22 cellular contexts compared by ENCODE assay signal in genomic region chr14:69246331-69246730, GRCh38. TPM values are rescaled to one million over a fixed set of nuclear protein-coding genes. Genes with fewer than 3 reads are reported as not detected.
"Had no signal": no experiment of that assay in that cellular context is flagged by ENCODE, and none has a peak within 500 bp of the region (broad histone marks: within the 10 kb centered on the region; RNA-seq: fewer than 3 reads in every experiment).

No MANE protein-coding gene starts in this region.

- H3K4me3 Mint-ChIP-seq: activated CD4-positive, alpha-beta T cell treated with anti-CD3 and anti-CD28 coated beads, Interleukin-2, amount 10 ng/mL, durations not matched to agents 24 days and 14 days; activated CD8-positive, alpha-beta T cell treated with anti-CD3 and anti-CD28 coated beads, Interleukin-2, amount 10 ng/mL, durations not matched to agents 7 days and 5 days; activated naive CD4-positive, alpha-beta T cell treated with anti-CD3 and anti-CD28 coated beads for 36 hours; activated naive CD8-positive, alpha-beta T cell treated with anti-CD3 and anti-CD28 coated beads, Interleukin-2, amount 50 U/mL, for 24 hours; activated T-cell treated with anti-CD3 and anti-CD28 coated beads, Interleukin-2, amount 50 U/mL, for 24 hours; brain; natural killer cell treated with Interleukin-12 subunit alpha and Interleukin-12 subunit beta and Interleukin-15 and Interleukin-18, amount 100 ng/mL, for 72 hours; stimulated activated effector memory CD8-positive, alpha-beta T cell treated with anti-CD3 and anti-CD28 coated beads, Interleukin-12 subunit alpha, Interleukin-12 subunit beta, amount 100 ng/mL, for 72 hours had no signal

- H3K4me3 ChIP-seq: colonic mucosa, lung, sigmoid colon, stomach, upper lobe of right lung had no signal

- ATAC-seq: activated CD8-positive, alpha-beta T cell treated with anti-CD3 and anti-CD28 coated beads, Interleukin-2, amount 10 ng/mL, durations not matched to agents 7 days and 5 days; activated naive CD8-positive, alpha-beta T cell treated with anti-CD3 and anti-CD28 coated beads, Interleukin-2, amount 50 U/mL, for 24 hours; left lobe of liver; natural killer cell treated with Interleukin-12 subunit alpha and Interleukin-12 subunit beta and Interleukin-15 and Interleukin-18, amount 100 ng/mL, for 72 hours; stimulated activated effector memory CD8-positive, alpha-beta T cell treated with anti-CD3 and anti-CD28 coated beads, Interleukin-12 subunit alpha, Interleukin-12 subunit beta, amount 100 ng/mL, for 72 hours; upper lobe of right lung had no signal

- H3K9me3 ChIP-seq: colonic mucosa, sigmoid colon, stomach, upper lobe of right lung had no signal

- H3K36me3 ChIP-seq: colonic mucosa had no signal

- DNase-seq: activated CD4-positive, alpha-beta T cell treated with anti-CD3 and anti-CD28 coated beads, Interleukin-2, amount 10 ng/mL, durations not matched to agents 24 days and 14 days; activated CD8-positive, alpha-beta T cell treated with anti-CD3 and anti-CD28 coated beads, Interleukin-2, amount 10 ng/mL, durations not matched to agents 7 days and 5 days; activated naive CD4-positive, alpha-beta T cell treated with anti-CD3 and anti-CD28 coated beads for 36 hours; activated naive CD8-positive, alpha-beta T cell treated with anti-CD3 and anti-CD28 coated beads, Interleukin-2, amount 50 U/mL, for 24 hours; activated T-cell treated with anti-CD3 and anti-CD28 coated beads, Interleukin-2, amount 50 U/mL, for 24 hours; anterior cingulate cortex; central memory CD4-positive, alpha-beta T cell; colonic mucosa; erythroblast; head of caudate nucleus; sigmoid colon; stimulated activated CD4-positive, alpha-beta T cell treated with anti-CD3 and anti-CD28 coated beads, Interleukin-4, amount 100 ng/mL, for 24 hours; stomach; T-helper 9 cell; upper lobe of right lung had no signal

- H3K27me3 ChIP-seq: colonic mucosa, sigmoid colon, stomach, upper lobe of right lung had no signal

- H3K27ac ChIP-seq: colonic mucosa, upper lobe of right lung had no signal

- H3K27ac Mint-ChIP-seq: activated CD4-positive, alpha-beta T cell treated with anti-CD3 and anti-CD28 coated beads, Interleukin-2, amount 10 ng/mL, durations not matched to agents 24 days and 14 days; activated CD8-positive, alpha-beta T cell treated with anti-CD3 and anti-CD28 coated beads, Interleukin-2, amount 10 ng/mL, durations not matched to agents 7 days and 5 days; activated naive CD4-positive, alpha-beta T cell treated with anti-CD3 and anti-CD28 coated beads for 36 hours; activated naive CD8-positive, alpha-beta T cell treated with anti-CD3 and anti-CD28 coated beads, Interleukin-2, amount 50 U/mL, for 24 hours; activated T-cell treated with anti-CD3 and anti-CD28 coated beads, Interleukin-2, amount 50 U/mL, for 24 hours; activated T-helper 2 cell treated with anti-CD3 and anti-CD28 coated beads, Interferon-gamma antibody, Interleukin-2, Interleukin-4, amounts not matched to agents 10 μg/mL and 5 μg/mL and 100 μg/mL, durations not matched to agents 14 hours and 24 hours and 36 hours; natural killer cell treated with Interleukin-12 subunit alpha and Interleukin-12 subunit beta and Interleukin-15 and Interleukin-18, amount 100 ng/mL, for 72 hours; stimulated activated effector memory CD8-positive, alpha-beta T cell treated with anti-CD3 and anti-CD28 coated beads, Interleukin-12 subunit alpha, Interleukin-12 subunit beta, amount 100 ng/mL, for 72 hours had no signal

- H3K4me1 ChIP-seq: colonic mucosa had no signal

- H3K36me3 Mint-ChIP-seq: natural killer cell treated with Interleukin-12 subunit alpha and Interleukin-12 subunit beta and Interleukin-15 and Interleukin-18, amount 100 ng/mL, for 72 hours had no signal

- H3K9me3 Mint-ChIP-seq: activated CD4-positive, alpha-beta T cell treated with anti-CD3 and anti-CD28 coated beads, Interleukin-2, amount 10 ng/mL, durations not matched to agents 24 days and 14 days; activated naive CD4-positive, alpha-beta T cell treated with anti-CD3 and anti-CD28 coated beads for 36 hours; activated naive CD8-positive, alpha-beta T cell treated with anti-CD3 and anti-CD28 coated beads, Interleukin-2, amount 50 U/mL, for 24 hours; activated T-cell treated with anti-CD3 and anti-CD28 coated beads, Interleukin-2, amount 50 U/mL, for 24 hours; activated T-helper 2 cell treated with anti-CD3 and anti-CD28 coated beads, Interferon-gamma antibody, Interleukin-2, Interleukin-4, amounts not matched to agents 10 μg/mL and 5 μg/mL and 100 μg/mL, durations not matched to agents 14 hours and 24 hours and 36 hours; brain; natural killer cell treated with Interleukin-12 subunit alpha and Interleukin-12 subunit beta and Interleukin-15 and Interleukin-18, amount 100 ng/mL, for 72 hours; stimulated activated effector memory CD8-positive, alpha-beta T cell treated with anti-CD3 and anti-CD28 coated beads, Interleukin-12 subunit alpha, Interleukin-12 subunit beta, amount 100 ng/mL, for 72 hours had no signal

- H3K27me3 Mint-ChIP-seq: activated naive CD8-positive, alpha-beta T cell treated with anti-CD3 and anti-CD28 coated beads, Interleukin-2, amount 50 U/mL, for 24 hours; activated T-cell treated with anti-CD3 and anti-CD28 coated beads, Interleukin-2, amount 50 U/mL, for 24 hours had no signal

- H3K4me1 Mint-ChIP-seq: activated CD4-positive, alpha-beta T cell treated with anti-CD3 and anti-CD28 coated beads, Interleukin-2, amount 10 ng/mL, durations not matched to agents 24 days and 14 days; stimulated activated effector memory CD8-positive, alpha-beta T cell treated with anti-CD3 and anti-CD28 coated beads, Interleukin-12 subunit alpha, Interleukin-12 subunit beta, amount 100 ng/mL, for 72 hours had no signal

RNA-seq across cellular contexts. Expression of gene GALNT16, which starts 13.6 kb away (rescaled TPM):
- total RNA-seq: activated CD4-positive, alpha-beta T cell treated with anti-CD3 and anti-CD28 coated beads, Interleukin-2, amount 10 ng/mL, durations not matched to agents 24 days and 14 days; activated CD8-positive, alpha-beta T cell treated with anti-CD3 and anti-CD28 coated beads, Interleukin-2, amount 10 ng/mL, durations not matched to agents 7 days and 5 days had no signal
- polyA plus RNA-seq: keratinocyte had no signal
